27 cellular contexts compared by ENCODE assay signal in the genomic region with DNA sequence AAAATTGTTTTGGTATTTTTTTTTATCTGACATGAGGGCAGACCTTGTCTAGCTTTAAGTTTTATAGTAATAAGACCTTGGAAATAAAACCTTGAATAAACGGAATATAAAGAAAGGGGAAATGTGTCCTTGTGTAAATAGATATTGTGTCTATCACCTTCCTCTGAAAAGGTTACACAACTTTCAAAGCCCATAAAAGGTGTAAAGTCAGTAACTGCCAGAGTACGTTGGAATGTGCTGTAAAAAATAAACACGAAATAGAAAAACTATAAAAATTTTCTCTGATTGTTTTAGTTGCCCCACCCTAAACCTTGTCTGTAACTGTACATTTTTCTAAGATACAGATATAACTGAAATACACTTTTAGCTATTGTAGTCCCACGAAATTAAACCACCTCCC.
DNase-seq lines count a peak whose midpoint lies in the region; ATAC-seq and TF ChIP-seq lines count a peak whose summit lies in the region.
"Had no signal": no experiment of that assay in that cellular context is flagged by ENCODE, and none has a peak within 500 bp of the region (broad histone marks: within the 10 kb centered on the region; RNA-seq: fewer than 3 reads in every experiment).

No MANE protein-coding gene starts in this region.

- no peak overlapping the region for H3K4me3 ChIP-seq in testis
- H3K4me3 ChIP-seq: esophagus muscularis mucosa, sigmoid colon had no signal

- no peak for ATAC-seq in central memory CD8-positive, alpha-beta T cell (replicated peaks; ENCODE audit: extremely low read depth, poor library complexity, severe bottlenecking)
- ATAC-seq in natural killer cell (peak in 1 of 3 donors; percentile 31), HG02571 (IDR thresholded peaks at IDR 0.05; ENCODE audit: unreplicated experiment) (no peak), HG03135 (IDR thresholded peaks at IDR 0.05; ENCODE audit: unreplicated experiment) (no peak)
- ATAC-seq: activated CD4-positive, CD25-positive, alpha-beta regulatory T cell treated with anti-CD3 and anti-CD28 coated beads, Interleukin-2, amount 50 U/mL, for 24 hours; HCT116; naive thymus-derived CD4-positive, alpha-beta T cell; stimulated activated memory B cell treated with anti-CD40 and anti-IgM and Interleukin-4, amounts not matched to agents 10 μg/mL and 1 μg/mL and 100 μg/mL, for 72 hours; T-cell had no signal

- H3K4me3 Mint-ChIP-seq in central memory CD8-positive, alpha-beta T cell: no peak overlapping the region
- peak overlapping the region; percentile 60 for H3K4me3 Mint-ChIP-seq in natural killer cell
- H3K4me3 Mint-ChIP-seq: activated CD4-positive, alpha-beta memory T cell treated with anti-CD3 and anti-CD28 coated beads, Interleukin-2, amount 10 ng/mL, durations not matched to agents 7 days and 5 days; memory B cell; naive thymus-derived CD4-positive, alpha-beta T cell; stimulated activated memory B cell treated with anti-CD40 and anti-IgM and Interleukin-4, amounts not matched to agents 10 μg/mL and 1 μg/mL and 100 μg/mL, for 72 hours; T-cell had no signal

- H3K36me3 ChIP-seq in testis (ENCODE audit: low read depth, missing control alignments): no peaks in the 10 kb centered on the region
- H3K36me3 ChIP-seq: esophagus muscularis mucosa, sigmoid colon had no signal

- no peaks in the 10 kb centered on the region for H3K9me3 Mint-ChIP-seq in central memory CD8-positive, alpha-beta T cell
- H3K9me3 Mint-ChIP-seq in natural killer cell: no peaks in the 10 kb centered on the region
- H3K9me3 Mint-ChIP-seq: activated CD4-positive, alpha-beta memory T cell treated with anti-CD3 and anti-CD28 coated beads, Interleukin-2, amount 10 ng/mL, durations not matched to agents 7 days and 5 days; memory B cell; naive thymus-derived CD4-positive, alpha-beta T cell; stimulated activated memory B cell treated with anti-CD40 and anti-IgM and Interleukin-4, amounts not matched to agents 10 μg/mL and 1 μg/mL and 100 μg/mL, for 72 hours; T-cell had no signal

- peak overlapping the region; percentile 52 for H3K27ac Mint-ChIP-seq in central memory CD8-positive, alpha-beta T cell (ENCODE audit: low read depth)
- H3K27ac Mint-ChIP-seq in natural killer cell: peak overlapping the region in 1 of 2 donors; percentile 92
- H3K27ac Mint-ChIP-seq: activated CD4-positive, alpha-beta memory T cell treated with anti-CD3 and anti-CD28 coated beads, Interleukin-2, amount 10 ng/mL, durations not matched to agents 7 days and 5 days; memory B cell; naive thymus-derived CD4-positive, alpha-beta T cell; stimulated activated memory B cell treated with anti-CD40 and anti-IgM and Interleukin-4, amounts not matched to agents 10 μg/mL and 1 μg/mL and 100 μg/mL, for 72 hours; T-cell had no signal

- 45 to 46% methylated on average over 4 of the region's 4 CpGs for WGBS in testis, 2 donors

- no peaks in the 10 kb centered on the region for H3K27me3 Mint-ChIP-seq in central memory CD8-positive, alpha-beta T cell
- no peaks in the 10 kb centered on the region for H3K27me3 Mint-ChIP-seq in natural killer cell (ENCODE audit: low read depth in 2 of 2)
- H3K27me3 Mint-ChIP-seq: activated CD4-positive, alpha-beta memory T cell treated with anti-CD3 and anti-CD28 coated beads, Interleukin-2, amount 10 ng/mL, durations not matched to agents 7 days and 5 days; memory B cell; stimulated activated memory B cell treated with anti-CD40 and anti-IgM and Interleukin-4, amounts not matched to agents 10 μg/mL and 1 μg/mL and 100 μg/mL, for 72 hours; T-cell had no signal

- H3K27ac ChIP-seq in testis: peak overlapping the region; percentile 65 to 69
- H3K27ac ChIP-seq: KMS-11 had no signal

- intact Hi-C loops in natural killer cell (cut with micrococcal nuclease) (no loop called here), testis (cut with DNase I; ENCODE audit: low total_unique reads) (loop anchor here (10.0 kb wide), 1 partner anchor 77 kb away; no protein-coding TSS in a partner anchor)

- peak; percentile 41 for DNase-seq in NOMO-1 treated with DMSO at 0.1 percent for 48 hours (lab: John Stamatoyannopoulos, UW; ENCODE audit: unreplicated experiment)
- DNase-seq in central memory CD8-positive, alpha-beta T cell (ENCODE audit: low spot score in 2 of 2): no peak
- no peak for DNase-seq in natural killer cell
- no peak for DNase-seq in testis
- no peak for DNase-seq in KBM-7
- DNase-seq in anterior cingulate cortex (lab: John Stamatoyannopoulos, UW): no peak
- DNase-seq: activated CD4-positive, alpha-beta memory T cell treated with anti-CD3 and anti-CD28 coated beads, Interleukin-2, amount 10 ng/mL, durations not matched to agents 7 days and 5 days; activated gamma-delta T cell; C1 segment of cervical spinal cord; Calu3; kidney glomerular epithelial cell; MV-4-11; naive thymus-derived CD4-positive, alpha-beta T cell; NCI-H1694; NCI-H69; SHP77 treated with DMSO at 0.1 percent for 48 hours; sigmoid colon; T-cell; trophoblast cell had no signal

- in situ Hi-C loops in KBM-7 (cut with MboI; ENCODE audit: low pct_unique_long_range_greater_than_20kb, low sequenced_read_pairs): no loop called here

- no peak for TF ChIP-seq CTCF in natural killer cell (IDR thresholded peaks at IDR 0.05)
- TF ChIP-seq CTCF in testis (IDR thresholded peaks at IDR 0.05): no peak

- peaks cover 44% of the 10 kb centered on the region for H3K4me1 ChIP-seq in testis

- peaks cover 37% of the 10 kb centered on the region for H3K36me3 Mint-ChIP-seq in central memory CD8-positive, alpha-beta T cell (ENCODE audit: insufficient read depth)
- peaks cover 7% of the 10 kb centered on the region for H3K36me3 Mint-ChIP-seq in natural killer cell

- TF ChIP-seq POLR2A in testis (IDR thresholded peaks at IDR 0.05): no peak

- no peaks in the 10 kb centered on the region for H3K27me3 ChIP-seq in testis
- H3K27me3 ChIP-seq: esophagus muscularis mucosa, sigmoid colon had no signal

- no peaks in the 10 kb centered on the region for H3K9me3 ChIP-seq in testis
- H3K9me3 ChIP-seq: esophagus muscularis mucosa, sigmoid colon had no signal

- H3K4me1 Mint-ChIP-seq in central memory CD8-positive, alpha-beta T cell: peaks cover 52% of the 10 kb centered on the region
- H3K4me1 Mint-ChIP-seq in natural killer cell: peaks cover 50 to 57% of the 10 kb centered on the region in 2 donors
- H3K4me1 Mint-ChIP-seq: activated CD4-positive, alpha-beta memory T cell treated with anti-CD3 and anti-CD28 coated beads, Interleukin-2, amount 10 ng/mL, durations not matched to agents 7 days and 5 days had no signal
